ENCODE assay signal across 26 cellular contexts in genomic region chr5:60477849-60478248, GRCh38.
"Had no signal": no experiment of that assay in that cellular context is flagged by ENCODE, and none has a peak within 500 bp of the region (broad histone marks: within the 10 kb centered on the region; RNA-seq: fewer than 3 reads in every experiment).

No MANE protein-coding gene starts in this region.

- H3K9me3 ChIP-seq: left lung, pancreas, prostate gland, sigmoid colon, suprapubic skin, transverse colon, upper lobe of left lung, vagina had no signal

- FAIRE-seq: islet of Langerhans, kidney, pancreas, small intestine had no signal

- H3K36me3 ChIP-seq: left lung, lower lobe of right lung, pancreas, prostate gland, sigmoid colon, spleen, suprapubic skin, transverse colon, upper lobe of left lung, vagina had no signal

- H3K4me3 ChIP-seq: left lung, lower lobe of right lung, pancreas, prostate gland, sigmoid colon, spleen, suprapubic skin, transverse colon, upper lobe of left lung, vagina had no signal

- H3K27me3 ChIP-seq: left lung, pancreas, sigmoid colon, spleen, suprapubic skin, transverse colon, upper lobe of left lung, vagina had no signal

- H3K4me1 ChIP-seq: left lung, lower lobe of right lung, pancreas, prostate gland, spleen, suprapubic skin, transverse colon, upper lobe of left lung, vagina had no signal

- H3K27ac ChIP-seq: left lung, lower lobe of right lung, pancreas, prostate gland, sigmoid colon, spleen, suprapubic skin, transverse colon, upper lobe of left lung, vagina had no signal

- DNase-seq: hypothalamus; immature natural killer cell; kidney; left colon; left lung; lower lobe of right lung; mammary epithelial cell; mesenchymal stem cell; naive thymus-derived CD8-positive, alpha-beta T cell; nucleus accumbens; pancreas; posterior cingulate gyrus; retina; right cardiac atrium; sigmoid colon; small intestine; spleen; stimulated activated CD4-positive, alpha-beta T cell treated with anti-CD3 and anti-CD28 coated beads, Interleukin-4, amount 100 ng/mL, for 24 hours; stimulated activated naive CD4-positive, alpha-beta T cell; transverse colon; upper lobe of left lung had no signal

- ATAC-seq: left colon; left lung; lower lobe of right lung; naive thymus-derived CD8-positive, alpha-beta T cell; pancreas; right cardiac atrium; stimulated activated effector memory CD8-positive, alpha-beta T cell treated with anti-CD3 and anti-CD28 coated beads, Interleukin-12 subunit alpha, Interleukin-12 subunit beta, amount 100 ng/mL, for 72 hours had no signal
